18 cellular contexts compared by ENCODE assay signal in genomic region chr17:45793999-45794540, GRCh38. TPM values are rescaled to one million over a fixed set of nuclear protein-coding genes. Genes with fewer than 3 reads are reported as not detected.
A peak's percentile ranks its signal among the peaks of the same experiment; 100 is the strongest.
DNase-seq lines count a peak whose midpoint lies in the region; ATAC-seq and FAIRE-seq lines count a peak whose summit lies in the region.
"Had no signal": no experiment of that assay in that cellular context is flagged by ENCODE, and none has a peak within 500 bp of the region (broad histone marks: within the 10 kb centered on the region; RNA-seq: fewer than 3 reads in every experiment).

No MANE protein-coding gene starts in this region.

- no peaks in the 10 kb centered on the region for H3K9me3 Mint-ChIP-seq in natural killer cell treated with Interleukin-12 subunit alpha and Interleukin-12 subunit beta and Interleukin-15 and Interleukin-18, amount 100 ng/mL, for 72 hours
- H3K9me3 Mint-ChIP-seq: CD4-positive, alpha-beta memory T cell; GM23338; H9; HFFc6 had no signal

- peaks cover 27 to 31% of the 10 kb centered on the region in 2 donors for H3K27me3 Mint-ChIP-seq in natural killer cell treated with Interleukin-12 subunit alpha and Interleukin-12 subunit beta and Interleukin-15 and Interleukin-18, amount 100 ng/mL, for 72 hours

- in situ Hi-C loops in G401 (cut with HindIII; ENCODE audit: low sequenced_read_pairs): no loop called here

- H3K27ac Mint-ChIP-seq in natural killer cell treated with Interleukin-12 subunit alpha and Interleukin-12 subunit beta and Interleukin-15 and Interleukin-18, amount 100 ng/mL, for 72 hours: no peak overlapping the region
- H3K27ac Mint-ChIP-seq: CD4-positive, alpha-beta memory T cell; GM23338; H9; HFFc6 had no signal

- no peaks in the 10 kb centered on the region for H3K36me3 Mint-ChIP-seq in natural killer cell treated with Interleukin-12 subunit alpha and Interleukin-12 subunit beta and Interleukin-15 and Interleukin-18, amount 100 ng/mL, for 72 hours
- H3K36me3 Mint-ChIP-seq: CD4-positive, alpha-beta memory T cell had no signal

- peak; percentile 76 for FAIRE-seq in HTR-8/SVneo (lab: Jason Lieb, UNC)
- FAIRE-seq: A549, GM12878 had no signal

- peaks cover 0 to 5% of the 10 kb centered on the region in 2 donors for H3K4me1 Mint-ChIP-seq in natural killer cell treated with Interleukin-12 subunit alpha and Interleukin-12 subunit beta and Interleukin-15 and Interleukin-18, amount 100 ng/mL, for 72 hours (ENCODE audit: low read depth in 2 of 2)
- H3K4me1 Mint-ChIP-seq: CD4-positive, alpha-beta memory T cell had no signal

- H3K4me3 Mint-ChIP-seq in natural killer cell treated with Interleukin-12 subunit alpha and Interleukin-12 subunit beta and Interleukin-15 and Interleukin-18, amount 100 ng/mL, for 72 hours: no peak overlapping the region
- H3K4me3 Mint-ChIP-seq: CD4-positive, alpha-beta memory T cell; GM23338; H9; HFFc6 had no signal

- DNase-seq in G401 (ENCODE audit: low spot score) (peak; percentile 51), HTR-8/SVneo (ENCODE audit: insufficient read length, low spot score) (no peak), amygdala (lab: John Stamatoyannopoulos, UW) (no peak)
- DNase-seq in natural killer cell treated with Interleukin-12 subunit alpha and Interleukin-12 subunit beta and Interleukin-15 and Interleukin-18, amount 100 ng/mL, for 72 hours (ENCODE audit: low spot score): no peak
- DNase-seq: CD4-positive, alpha-beta memory T cell; COR-L47; DMS153; DND-41; GDM1 had no signal

- peak; percentile 55 for ATAC-seq in esophagus mucosa
- ATAC-seq in GM18511 (IDR thresholded peaks at IDR 0.05; ENCODE audit: unreplicated experiment): no peak
- ATAC-seq in natural killer cell treated with Interleukin-12 subunit alpha and Interleukin-12 subunit beta and Interleukin-15 and Interleukin-18, amount 100 ng/mL, for 72 hours: no peak
- ATAC-seq: GM12878 had no signal

RNA-seq across cellular contexts. Expression of gene CRHR1, which starts 9.9 kb away (rescaled TPM):
- not detected in 2 replicates for total RNA-seq in G401 (2014; rRNA removed; shearing (Covaris generic))
- total RNA-seq in esophagus mucosa: 0.40 TPM
- not detected for total RNA-seq in natural killer cell treated with Interleukin-12 subunit alpha and Interleukin-12 subunit beta and Interleukin-15 and Interleukin-18, amount 100 ng/mL, for 72 hours
- total RNA-seq: Calu3; CD4-positive, alpha-beta memory T cell; HFFc6 had no signal

RNA-seq across cellular contexts. Expression of gene SPPL2C, which starts 50.6 kb away (rescaled TPM):
- total RNA-seq in G401 (2014; rRNA removed; shearing (Covaris generic)): not detected in 2 replicates
- total RNA-seq in esophagus mucosa: not detected
- total RNA-seq in natural killer cell treated with Interleukin-12 subunit alpha and Interleukin-12 subunit beta and Interleukin-15 and Interleukin-18, amount 100 ng/mL, for 72 hours: not detected
- total RNA-seq: Calu3; CD4-positive, alpha-beta memory T cell; GM12878; H4; H9; HFFc6 had no signal
